Comparison of ENCODE assay signal across 23 cellular contexts in genomic region chr1:169099561-169099960, GRCh38.
"Had no signal": no experiment of that assay in that cellular context is flagged by ENCODE, and none has a peak within 500 bp of the region (broad histone marks: within the 10 kb centered on the region; RNA-seq: fewer than 3 reads in every experiment).

No MANE protein-coding gene starts in this region.

- H3K4me3 ChIP-seq: hepatocyte, left ventricle myocardium inferior, lung, pancreas, prostate gland, skin epidermis, suprapubic skin, thoracic aorta, tibial artery, upper lobe of right lung had no signal

- H3K27me3 ChIP-seq: hepatocyte, pancreas, suprapubic skin, tibial artery, upper lobe of right lung had no signal

- H3K27ac ChIP-seq: left ventricle myocardium inferior, pancreas, prostate gland, skin epidermis, suprapubic skin, thoracic aorta, tibial artery, upper lobe of right lung had no signal

- DNase-seq: left ventricle myocardium inferior; mesendoderm; naive B cell; natural killer cell; pancreas; posterior cingulate gyrus; retina; right cardiac atrium; stimulated activated CD4-positive, alpha-beta T cell treated with anti-CD3 and anti-CD28 coated beads, Interleukin-12 subunit alpha, Interleukin-12 subunit beta, amount 100 ng/mL, for 4 hours; stimulated activated CD4-positive, alpha-beta T cell treated with anti-CD3 and anti-CD28 coated beads, Interleukin-15, amount 100 ng/mL, for 24 hours; stimulated activated CD4-positive, alpha-beta T cell treated with anti-CD3 and anti-CD28 coated beads, Interleukin-2, amount 100 ng/mL, for 24 hours; stimulated activated CD4-positive, alpha-beta T cell treated with anti-CD3 and anti-CD28 coated beads, Interleukin-4, amount 100 ng/mL, for 1 hour; stimulated activated naive B cell treated with anti-CD40 and anti-IgM and Interleukin-4, amounts not matched to agents 10 μg/mL and 1 μg/mL and 100 μg/mL, for 72 hours; stimulated activated naive CD8-positive, alpha-beta T cell treated with anti-CD3 and anti-CD28 coated beads, Interleukin-15, Interleukin-2, amounts not matched to agents 100 U/mL and 50 U/mL, for 24 hours; tibial artery; upper lobe of right lung had no signal

- H3K4me2 ChIP-seq: hepatocyte had no signal

- H3K4me1 ChIP-seq: prostate gland had no signal

- H3K79me2 ChIP-seq: hepatocyte had no signal

- H2AFZ ChIP-seq: hepatocyte had no signal

- H3K9me3 ChIP-seq: pancreas, prostate gland, suprapubic skin, thoracic aorta, tibial artery, upper lobe of right lung had no signal

- H3K36me3 ChIP-seq: left ventricle myocardium inferior, pancreas, prostate gland, suprapubic skin, thoracic aorta, tibial artery, upper lobe of right lung had no signal

- ATAC-seq: natural killer cell; right cardiac atrium; sciatic nerve; stimulated activated naive B cell treated with anti-CD40 and anti-IgM and Interleukin-4, amounts not matched to agents 10 μg/mL and 1 μg/mL and 100 μg/mL, for 72 hours; stimulated activated naive CD8-positive, alpha-beta T cell treated with anti-CD3 and anti-CD28 coated beads, Interleukin-15, Interleukin-2, amounts not matched to agents 100 U/mL and 50 U/mL, for 24 hours; upper lobe of right lung had no signal
